Comparison of ENCODE assay signal across 10 cellular contexts in the genomic region with DNA sequence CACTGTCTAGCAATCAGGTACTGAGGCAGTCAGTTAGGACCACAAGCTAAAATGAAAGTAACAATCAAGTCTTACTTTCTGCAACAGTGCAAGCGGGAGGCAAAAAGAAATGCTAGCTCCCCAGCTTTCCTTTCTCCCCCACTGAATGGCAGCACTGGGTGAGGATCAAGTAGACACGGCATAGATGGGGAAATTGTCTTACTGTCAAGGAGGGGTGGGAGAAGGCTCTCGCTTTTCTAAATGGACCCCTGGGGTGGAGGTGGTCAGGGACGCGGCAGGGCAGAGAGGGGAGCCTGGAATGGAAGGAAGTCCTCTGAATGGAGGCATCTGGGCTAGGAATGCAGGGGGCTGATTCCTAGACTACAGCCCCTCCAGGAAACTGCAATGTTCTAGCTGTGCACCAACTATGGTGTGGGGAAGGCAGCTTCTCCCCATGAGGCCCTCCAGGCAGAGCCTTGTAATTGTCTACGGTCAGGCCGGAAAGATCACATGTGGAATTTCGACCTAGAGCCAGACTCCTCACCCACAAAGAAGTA. TPM values are rescaled to one million over a fixed set of nuclear protein-coding genes. Genes with fewer than 3 reads are reported as not detected.
DNase-seq lines count a peak whose midpoint lies in the region; ATAC-seq lines count a peak whose summit lies in the region.
"Had no signal": no experiment of that assay in that cellular context is flagged by ENCODE, and none has a peak within 500 bp of the region (broad histone marks: within the 10 kb centered on the region; RNA-seq: fewer than 3 reads in every experiment).

No MANE protein-coding gene starts in this region.

- peak; percentile 63 for ATAC-seq in activated CD8-positive, alpha-beta memory T cell treated with anti-CD3 and anti-CD28 coated beads, Interleukin-2, amount 10 ng/mL, durations not matched to agents 7 days and 5 days
- ATAC-seq in activated T-helper 17 cell treated with anti-CD3 and anti-CD28 coated beads, Interleukin-2, amount 50 U/mL, for 72 hours (replicated peaks) = no peak
- ATAC-seq in stimulated activated naive B cell treated with anti-CD40 and anti-IgM and Interleukin-4, amounts not matched to agents 10 μg/mL and 1 μg/mL and 100 μg/mL, for 72 hours (replicated peaks) = no peak

- CTCF ChIA-PET in activated CD8-positive, alpha-beta memory T cell treated with anti-CD3 and anti-CD28 coated beads, Interleukin-2, amount 10 ng/mL, durations not matched to agents 7 days and 5 days (lab: Charles Lee) = interaction anchor here (0.5 kb wide), 1 partner anchor 159 kb away, joined by 3 read pairs; no protein-coding TSS in a partner anchor

- no peak for DNase-seq in activated CD8-positive, alpha-beta memory T cell treated with anti-CD3 and anti-CD28 coated beads, Interleukin-2, amount 10 ng/mL, durations not matched to agents 7 days and 5 days
- no peak for DNase-seq in activated CD8-positive, alpha-beta memory T cell treated with anti-CD3 and anti-CD28 coated beads, Interleukin-2, amount 50 U/mL, for 48 hours
- DNase-seq in iPS DF 19.7 (ENCODE audit: low read depth, low spot score) (peak; percentile 48), RKO (ENCODE audit: low spot score) (no peak), NCI-H1694 (lab: John Stamatoyannopoulos, UW) (no peak)
- no peak for DNase-seq in stimulated activated naive B cell treated with anti-CD40 and anti-IgM and Interleukin-4, amounts not matched to agents 10 μg/mL and 1 μg/mL and 100 μg/mL, for 72 hours
- no peak for DNase-seq in activated CD8-positive, alpha-beta memory T cell treated with anti-CD3 and anti-CD28 coated beads, Interleukin-2, amount 50 U/mL, for 4 hours
- DNase-seq: activated CD4-positive, CD25-positive, alpha-beta regulatory T cell treated with anti-CD3 and anti-CD28 coated beads, Interleukin-2, amount 50 U/mL, for 72 hours; NCI-H510A had no signal

- H3K36me3 Mint-ChIP-seq in activated CD8-positive, alpha-beta memory T cell treated with anti-CD3 and anti-CD28 coated beads, Interleukin-2, amount 10 ng/mL, durations not matched to agents 7 days and 5 days = peaks cover 21% of the 10 kb centered on the region
- H3K36me3 Mint-ChIP-seq in activated T-helper 17 cell treated with anti-CD3 and anti-CD28 coated beads, Interleukin-2, amount 50 U/mL, for 72 hours (ENCODE audit: low read depth) = no peaks in the 10 kb centered on the region
- peaks cover 28 to 54% of the 10 kb centered on the region in 2 donors for H3K36me3 Mint-ChIP-seq in stimulated activated naive B cell treated with anti-CD40 and anti-IgM and Interleukin-4, amounts not matched to agents 10 μg/mL and 1 μg/mL and 100 μg/mL, for 72 hours

- H3K9me3 Mint-ChIP-seq in activated CD8-positive, alpha-beta memory T cell treated with anti-CD3 and anti-CD28 coated beads, Interleukin-2, amount 10 ng/mL, durations not matched to agents 7 days and 5 days (ENCODE audit: low read depth) = peaks cover 3% of the 10 kb centered on the region
- peaks cover 5% of the 10 kb centered on the region for H3K9me3 Mint-ChIP-seq in activated T-helper 17 cell treated with anti-CD3 and anti-CD28 coated beads, Interleukin-2, amount 50 U/mL, for 72 hours
- H3K9me3 Mint-ChIP-seq in stimulated activated naive B cell treated with anti-CD40 and anti-IgM and Interleukin-4, amounts not matched to agents 10 μg/mL and 1 μg/mL and 100 μg/mL, for 72 hours = peaks cover 11 to 13% of the 10 kb centered on the region in 2 donors

- H3K27ac Mint-ChIP-seq in activated CD8-positive, alpha-beta memory T cell treated with anti-CD3 and anti-CD28 coated beads, Interleukin-2, amount 10 ng/mL, durations not matched to agents 7 days and 5 days = peak overlapping the region; percentile 58
- peak overlapping the region; percentile 53 for H3K27ac Mint-ChIP-seq in activated T-helper 17 cell treated with anti-CD3 and anti-CD28 coated beads, Interleukin-2, amount 50 U/mL, for 72 hours
- peak overlapping the region; percentile 91 for H3K27ac Mint-ChIP-seq in stimulated activated naive B cell treated with anti-CD40 and anti-IgM and Interleukin-4, amounts not matched to agents 10 μg/mL and 1 μg/mL and 100 μg/mL, for 72 hours

- peak overlapping the region; percentile 56 for H3K4me3 Mint-ChIP-seq in activated CD8-positive, alpha-beta memory T cell treated with anti-CD3 and anti-CD28 coated beads, Interleukin-2, amount 10 ng/mL, durations not matched to agents 7 days and 5 days
- peak overlapping the region; percentile 65 for H3K4me3 Mint-ChIP-seq in activated T-helper 17 cell treated with anti-CD3 and anti-CD28 coated beads, Interleukin-2, amount 50 U/mL, for 72 hours
- peak overlapping the region; percentile 80 to 86 for H3K4me3 Mint-ChIP-seq in stimulated activated naive B cell treated with anti-CD40 and anti-IgM and Interleukin-4, amounts not matched to agents 10 μg/mL and 1 μg/mL and 100 μg/mL, for 72 hours

- H3K4me1 Mint-ChIP-seq in activated CD8-positive, alpha-beta memory T cell treated with anti-CD3 and anti-CD28 coated beads, Interleukin-2, amount 10 ng/mL, durations not matched to agents 7 days and 5 days = peaks cover 42% of the 10 kb centered on the region
- peaks cover 30% of the 10 kb centered on the region for H3K4me1 Mint-ChIP-seq in activated T-helper 17 cell treated with anti-CD3 and anti-CD28 coated beads, Interleukin-2, amount 50 U/mL, for 72 hours
- peaks cover 29 to 49% of the 10 kb centered on the region in 2 donors for H3K4me1 Mint-ChIP-seq in stimulated activated naive B cell treated with anti-CD40 and anti-IgM and Interleukin-4, amounts not matched to agents 10 μg/mL and 1 μg/mL and 100 μg/mL, for 72 hours

- no peaks in the 10 kb centered on the region for H3K27me3 Mint-ChIP-seq in activated CD8-positive, alpha-beta memory T cell treated with anti-CD3 and anti-CD28 coated beads, Interleukin-2, amount 10 ng/mL, durations not matched to agents 7 days and 5 days
- no peaks in the 10 kb centered on the region for H3K27me3 Mint-ChIP-seq in activated T-helper 17 cell treated with anti-CD3 and anti-CD28 coated beads, Interleukin-2, amount 50 U/mL, for 72 hours
- H3K27me3 Mint-ChIP-seq in stimulated activated naive B cell treated with anti-CD40 and anti-IgM and Interleukin-4, amounts not matched to agents 10 μg/mL and 1 μg/mL and 100 μg/mL, for 72 hours = no peaks in the 10 kb centered on the region

RNA-seq across cellular contexts. Expression of a gene that starts 24.3 kb away (rescaled TPM):
- 10 to 100 TPM; 20.4 to 33.7 TPM for total RNA-seq in activated CD8-positive, alpha-beta memory T cell treated with anti-CD3 and anti-CD28 coated beads, Interleukin-2, amount 10 ng/mL, durations not matched to agents 7 days and 5 days
- 10 to 100 TPM; 19.5 to 27.7 TPM for total RNA-seq in activated T-helper 17 cell treated with anti-CD3 and anti-CD28 coated beads, Interleukin-2, amount 50 U/mL, for 72 hours

RNA-seq across cellular contexts. Expression of a gene that starts 24.5 kb away (rescaled TPM):
- 10 to 100 TPM; 18.7 to 19.7 TPM for total RNA-seq in activated CD8-positive, alpha-beta memory T cell treated with anti-CD3 and anti-CD28 coated beads, Interleukin-2, amount 10 ng/mL, durations not matched to agents 7 days and 5 days
- total RNA-seq in activated T-helper 17 cell treated with anti-CD3 and anti-CD28 coated beads, Interleukin-2, amount 50 U/mL, for 72 hours = 10 to 100 TPM; 11.2 to 18.6 TPM
